Comparison of ENCODE assay signal across 7 cellular contexts in genomic region chr2:91659189-91659920, GRCh38.
A peak's percentile ranks its signal among the peaks of the same experiment; 100 is the strongest.
DNase-seq lines count a peak whose midpoint lies in the region; ATAC-seq, FAIRE-seq and TF ChIP-seq lines count a peak whose summit lies in the region.
"Not testable (repeated sequence)": the region's sequence is repeated elsewhere in the genome, so short reads cannot be mapped to it uniquely, and the experiment has no call there.

No MANE protein-coding gene starts in this region.

- TF ChIP-seq POLR2A in NB4 (IDR thresholded peaks at IDR 0.05; ENCODE audit: extremely low read depth, insufficient read length), result not testable (repeated sequence)

- FAIRE-seq in astrocyte (lab: Jason Lieb, UNC), result not testable (repeated sequence)

- H3K27ac ChIP-seq in astrocyte (ENCODE audit: low read depth, low read length) (peak overlapping the region; percentile 19), heart right ventricle (peak overlapping the region in 1 of 10 donors; percentile 31)

- 40 to 50% methylated on average over 12 to 13 of the region's 21 CpGs for WGBS in heart right ventricle, 2 donors

- H3K36me3 Mint-ChIP-seq in astrocyte (ENCODE audit: low read depth, unreplicated experiment); dendritic cell treated with granulocyte-macrophage colony-stimulating factor and Interleukin-4, amounts not matched to agents 40 ng/mL and 50 ng/mL, for 4 days (ENCODE audit: low read depth); mesothelial cell of epicardium: not testable (repeated sequence)

- not testable (repeated sequence) for H2AFZ ChIP-seq in astrocyte (ENCODE audit: low read depth, low read length)

- not testable (repeated sequence) for H3K9me3 Mint-ChIP-seq in astrocyte (ENCODE audit: unreplicated experiment); dendritic cell treated with granulocyte-macrophage colony-stimulating factor and Interleukin-4, amounts not matched to agents 40 ng/mL and 50 ng/mL, for 4 days; mesothelial cell of epicardium

- H3K4me3 Mint-ChIP-seq in astrocyte (ENCODE audit: unreplicated experiment) (peak overlapping the region; percentile 84), mesothelial cell of epicardium (peak overlapping the region; percentile 58)
- peak overlapping the region; percentile 73 for H3K4me3 Mint-ChIP-seq in dendritic cell treated with granulocyte-macrophage colony-stimulating factor and Interleukin-4, amounts not matched to agents 40 ng/mL and 50 ng/mL, for 4 days

- peak overlapping the region; percentile 70 for H3K9ac ChIP-seq in astrocyte (ENCODE audit: low read length)

- H3K27ac Mint-ChIP-seq in astrocyte (ENCODE audit: unreplicated experiment); dendritic cell treated with granulocyte-macrophage colony-stimulating factor and Interleukin-4, amounts not matched to agents 40 ng/mL and 50 ng/mL, for 4 days; mesothelial cell of epicardium: not testable (repeated sequence)

- ATAC-seq in GM21619 (IDR thresholded peaks at IDR 0.05; ENCODE audit: unreplicated experiment), result peak; percentile 18
- not testable (repeated sequence) for ATAC-seq in heart right ventricle

- H3K4me1 ChIP-seq in astrocyte (ENCODE audit: insufficient read depth, low read length); heart right ventricle: not testable (repeated sequence)

- H3K4me2 ChIP-seq in astrocyte (ENCODE audit: low read length), result peak overlapping the region; percentile 57

- DNase-seq in NB4 (ENCODE audit: low read depth); astrocyte (ENCODE audit: low read depth); heart right ventricle; mesothelial cell of epicardium (ENCODE audit: low spot score in 2 of 2, unreplicated experiment in 2 of 2); skeletal muscle cell (ENCODE audit: low read depth): not testable (repeated sequence)

- not testable (repeated sequence) for H3K4me1 Mint-ChIP-seq in astrocyte (ENCODE audit: low read depth, unreplicated experiment); dendritic cell treated with granulocyte-macrophage colony-stimulating factor and Interleukin-4, amounts not matched to agents 40 ng/mL and 50 ng/mL, for 4 days (ENCODE audit: low read depth); mesothelial cell of epicardium

- H4K20me1 ChIP-seq in astrocyte (ENCODE audit: insufficient read depth, low read length), result not testable (repeated sequence)

- not testable (repeated sequence) for H3K36me3 ChIP-seq in astrocyte (ENCODE audit: insufficient read depth, low read length); heart right ventricle

- not testable (repeated sequence) for H3K79me2 ChIP-seq in astrocyte (ENCODE audit: insufficient read depth, low read length)

- not testable (repeated sequence) for TF ChIP-seq CTCF in NB4 (IDR thresholded peaks at IDR 0.05; ENCODE audit: low read depth, low read length); astrocyte (IDR thresholded peaks at IDR 0.05; ENCODE audit: insufficient read depth, low read depth, low read length); heart right ventricle (IDR thresholded peaks at IDR 0.05); mesothelial cell of epicardium (IDR thresholded peaks at IDR 0.05; ENCODE audit: unreplicated experiment)

- H3K27me3 ChIP-seq in astrocyte (ENCODE audit: insufficient read depth, low read length); heart right ventricle: not testable (repeated sequence)

- intact Hi-C loops in dendritic cell treated with granulocyte-macrophage colony-stimulating factor and Interleukin-4, amounts not matched to agents 40 ng/mL and 50 ng/mL, for 4 days (cut with micrococcal nuclease); heart right ventricle (cut with DNase I): not testable (repeated sequence)

- peak overlapping the region; percentile 36 for H3K4me3 ChIP-seq in NB4 (ENCODE audit: low read depth, low read length)
- H3K4me3 ChIP-seq in astrocyte (ENCODE audit: insufficient read depth, low read depth, low read length), result not testable (repeated sequence)
- peak overlapping the region in 9 of 10 donors; percentile 21 to 53 (median 44) for H3K4me3 ChIP-seq in heart right ventricle
- peak overlapping the region; percentile 49 for H3K4me3 ChIP-seq in skeletal muscle cell (ENCODE audit: low read depth, low read length)

- H3K27me3 Mint-ChIP-seq in astrocyte (ENCODE audit: low read depth, unreplicated experiment); dendritic cell treated with granulocyte-macrophage colony-stimulating factor and Interleukin-4, amounts not matched to agents 40 ng/mL and 50 ng/mL, for 4 days; mesothelial cell of epicardium (ENCODE audit: low read depth): not testable (repeated sequence)

- H3K9me3 ChIP-seq in astrocyte (ENCODE audit: insufficient read depth, low read depth, low read length); heart right ventricle: not testable (repeated sequence)
